ENCODE assay signal across 8 cellular contexts in genomic region chr21:15063821-15064575, GRCh38. TPM values are rescaled to one million over a fixed set of nuclear protein-coding genes. Genes with fewer than 3 reads are reported as not detected.
DNase-seq lines count a peak whose midpoint lies in the region; ATAC-seq and TF ChIP-seq lines count a peak whose summit lies in the region.

No MANE protein-coding gene starts in this region.

- H3K9me3 ChIP-seq in WERI-Rb-1 (ENCODE audit: severe bottlenecking) (no peaks in the 10 kb centered on the region), mononuclear cell (ENCODE audit: low read depth, low read length) (no peaks in the 10 kb centered on the region), thoracic aorta (no peaks in the 10 kb centered on the region)

- ATAC-seq in HG03135 (IDR thresholded peaks at IDR 0.05; ENCODE audit: unreplicated experiment): peak; percentile 3
- ATAC-seq in thoracic aorta (ENCODE audit: insufficient number of reproducible peaks, low FRiP score, low read depth): no peak

- TF ChIP-seq CTCF in WERI-Rb-1 (IDR thresholded peaks at IDR 0.05; ENCODE audit: low read depth, low read length) (no peak), epithelial cell of proximal tubule (conservative IDR thresholded peaks at IDR 0.05; ENCODE audit: low read depth, low read length) (no peak), thoracic aorta (IDR thresholded peaks at IDR 0.05) (no peak)

- H3K4me1 ChIP-seq in mononuclear cell (ENCODE audit: insufficient read depth, low read length) (peaks cover 41% of the 10 kb centered on the region), thoracic aorta (ENCODE audit: control insufficient read depth in 1 of 2, low read depth in 2 of 2) (peaks cover 23 to 46% of the 10 kb centered on the region in 2 donors)

- H3K36me3 ChIP-seq in WERI-Rb-1 (no peaks in the 10 kb centered on the region; the same call in 1 of the 2 replicates), thoracic aorta (no peaks in the 10 kb centered on the region)

- H3K4me3 ChIP-seq in WERI-Rb-1 (ENCODE audit: low read depth, low read length): peak overlapping the region; percentile 95
- peak overlapping the region; percentile 71 for H3K4me3 ChIP-seq in epithelial cell of proximal tubule (ENCODE audit: low read depth, low read length)
- H3K4me3 ChIP-seq in mononuclear cell (ENCODE audit: low read length): peak overlapping the region; percentile 73
- peak overlapping the region; percentile 94 for H3K4me3 ChIP-seq in thoracic aorta

- peak overlapping the region; percentile 98 for H3K27ac ChIP-seq in WERI-Rb-1
- H3K27ac ChIP-seq in thoracic aorta: peak overlapping the region; percentile 91 to 95

- H3K27me3 ChIP-seq in WERI-Rb-1 (ENCODE audit: insufficient read depth, low read depth, severe bottlenecking) (no peaks in the 10 kb centered on the region), mononuclear cell (ENCODE audit: insufficient read depth, low read length) (no peaks in the 10 kb centered on the region), thoracic aorta (replicated peaks; ENCODE audit: insufficient read depth) (no peaks in the 10 kb centered on the region)

- peak; percentile 8 for DNase-seq in stimulated activated CD4-positive, alpha-beta T cell treated with anti-CD3 and anti-CD28 coated beads, Interleukin-12 subunit alpha, Interleukin-12 subunit beta, amount 100 ng/mL, for 4 hours
- DNase-seq in stimulated activated CD4-positive, alpha-beta T cell treated with anti-CD3 and anti-CD28 coated beads, Interleukin-4, amount 100 ng/mL, for 4 hours: no peak
- DNase-seq in WERI-Rb-1: peak; percentile 30
- DNase-seq in epithelial cell of proximal tubule (ENCODE audit: low read depth): no peak
- no peak for DNase-seq in thoracic aorta (ENCODE audit: low spot score)
- DNase-seq in LoVo (ENCODE audit: low spot score): no peak

RNA-seq across cellular contexts. Expression of gene NRIP1, which starts 0.8 kb away (rescaled TPM):
- total RNA-seq in epithelial cell of proximal tubule (53.5 and 81.1 TPM in 2 replicates), mononuclear cell (151 TPM), thoracic aorta (10 to 100 TPM; 11.9 to 30.9 TPM)

Comparison
In these comparisons a context has a peak if more than half of its experiments do, and no peak if none do; other contexts are left out.
1. DNase-seq: peak in stimulated activated CD4-positive, alpha-beta T cell treated with anti-CD3 and anti-CD28 coated beads, Interleukin-12 subunit alpha, Interleukin-12 subunit beta, amount 100 ng/mL, for 4 hours (single experiment) and WERI-Rb-1 (single experiment); none in stimulated activated CD4-positive, alpha-beta T cell treated with anti-CD3 and anti-CD28 coated beads, Interleukin-4, amount 100 ng/mL, for 4 hours (0 of 2), epithelial cell of proximal tubule (single experiment), thoracic aorta (single experiment) and LoVo (single experiment).
2. Peak in every context shown above with its lines, with median percentiles within 50 percentile points of each other: H3K4me3 ChIP-seq.